23 cellular contexts compared by ENCODE assay signal in the genomic region with DNA sequence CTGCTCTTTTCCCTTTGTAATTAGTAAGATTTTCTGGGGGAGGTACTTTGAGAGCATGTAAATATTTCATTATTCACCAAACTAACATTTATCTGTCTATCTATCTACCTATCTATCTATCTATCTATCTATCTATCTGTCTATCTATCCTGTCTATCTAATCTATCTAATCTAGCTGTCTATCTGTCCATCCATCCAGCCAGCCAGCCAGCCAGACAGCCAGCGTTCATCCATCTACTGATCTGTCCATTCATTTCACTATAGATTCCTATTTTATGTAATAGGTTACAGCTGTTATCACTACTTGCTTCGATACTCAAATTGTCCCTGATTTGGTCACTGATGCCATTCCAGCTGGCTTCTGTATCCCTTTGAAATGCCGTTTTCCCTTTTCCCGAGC.
DNase-seq lines count a peak whose midpoint lies in the region; ATAC-seq, FAIRE-seq and TF ChIP-seq lines count a peak whose summit lies in the region.
"Had no signal": no experiment of that assay in that cellular context is flagged by ENCODE, and none has a peak within 500 bp of the region (broad histone marks: within the 10 kb centered on the region; RNA-seq: fewer than 3 reads in every experiment).

No MANE protein-coding gene starts in this region.

- H3K27me3 ChIP-seq in K562 (ENCODE audit: control insufficient read depth in 2 of 2, insufficient read depth in 2 of 2, low read length in 2 of 2): peaks cover 0 to 34% of the 10 kb centered on the region in 2 experiments; a peak in 3 of 5 replicates
- no peaks in the 10 kb centered on the region for H3K27me3 ChIP-seq in neural cell (ENCODE audit: insufficient read depth, low read depth, low read length)
- H3K27me3 ChIP-seq in CD4-positive, alpha-beta memory T cell (ENCODE audit: insufficient read depth, low read length): peaks cover 3% of the 10 kb centered on the region
- H3K27me3 ChIP-seq: BE2C, BLaER1 had no signal

- H3K36me3 ChIP-seq in K562 (ENCODE audit: control insufficient read depth, insufficient read depth, low read length) (no peaks in the 10 kb centered on the region), neural cell (ENCODE audit: insufficient read depth, low read length) (no peaks in the 10 kb centered on the region)
- no peaks in the 10 kb centered on the region for H3K36me3 ChIP-seq in CD4-positive, alpha-beta memory T cell (ENCODE audit: insufficient read depth, low read length)
- H3K36me3 ChIP-seq: BE2C, BLaER1 had no signal

- H3K27ac ChIP-seq in K562 (ENCODE audit: extremely low read depth, low read depth, low read length) (no peak overlapping the region), neural cell (ENCODE audit: low read length) (peak overlapping the region; percentile 61)
- H3K27ac ChIP-seq in CD4-positive, alpha-beta memory T cell (ENCODE audit: low read depth, low read length): no peak overlapping the region
- H3K27ac ChIP-seq: BLaER1 had no signal

- intact Hi-C loops in K562 (cut with micrococcal nuclease): no loop called here
- intact Hi-C loops in CD4-positive, alpha-beta memory T cell (cut with micrococcal nuclease): no loop called here
- intact Hi-C loops in left colon (cut with DNase I, micrococcal nuclease): no loop called here

- H3K9me3 ChIP-seq in K562 (replicated peaks; ENCODE audit: control insufficient read depth, insufficient read depth, low read depth, low read length) (no peaks in the 10 kb centered on the region), neural cell (ENCODE audit: low read length) (no peaks in the 10 kb centered on the region)
- no peaks in the 10 kb centered on the region for H3K9me3 ChIP-seq in CD4-positive, alpha-beta memory T cell (ENCODE audit: control insufficient read depth in 1 of 2, low read length in 2 of 2)
- H3K9me3 ChIP-seq: BE2C, BLaER1, Caco-2 had no signal

- H3K4me1 ChIP-seq in K562 (replicated peaks in 1 of 2; ENCODE audit: control insufficient read depth in 2 of 2, insufficient read depth in 2 of 2, low read length in 2 of 2): no peaks in the 10 kb centered on the region
- no peaks in the 10 kb centered on the region for H3K4me1 ChIP-seq in CD4-positive, alpha-beta memory T cell (ENCODE audit: insufficient read depth, low read length)
- H3K4me1 ChIP-seq: BE2C, Caco-2 had no signal

- in situ Hi-C loops in K562 (cut with MboI): no loop called here

- no peaks in the 10 kb centered on the region for H3K9me2 ChIP-seq in neural cell (ENCODE audit: insufficient read depth, low read length)

- no TSS peak for BruUV-seq in K562 (replicated peaks; lab: Mats Ljungman, UMichigan)

- no peak for FAIRE-seq in K562 (lab: Jason Lieb, UNC)
- no peak for FAIRE-seq in GM12892 (lab: Jason Lieb, UNC)
- FAIRE-seq: A204.1, D721Med, GM12878, GM19239 had no signal

- H3K4me3 ChIP-seq in K562 (no peak overlapping the region), neural cell (ENCODE audit: low read length) (no peak overlapping the region)
- no peak overlapping the region for H3K4me3 ChIP-seq in CD4-positive, alpha-beta memory T cell (ENCODE audit: low read length in 2 of 2)
- H3K4me3 ChIP-seq: BLaER1, GM12878 had no signal

- no peaks in the 10 kb centered on the region for H3K36me3 Mint-ChIP-seq in CD4-positive, alpha-beta memory T cell
- H3K36me3 Mint-ChIP-seq: CD14-positive monocyte; CD4-positive, CD25-positive, alpha-beta regulatory T cell; CD8-positive, alpha-beta T cell had no signal

- no peak for TF ChIP-seq RAD21 in K562 (CRISPR knock-in tag; conservative IDR thresholded peaks at IDR 0.05 in 1 of 2, IDR thresholded peaks at IDR 0.05 in 1 of 2)
- TF ChIP-seq RAD21 in neural cell (conservative IDR thresholded peaks at IDR 0.05): no peak

- H3K4me3 Mint-ChIP-seq in CD4-positive, alpha-beta memory T cell: no peak overlapping the region
- H3K4me3 Mint-ChIP-seq: CD14-positive monocyte; CD4-positive, CD25-positive, alpha-beta regulatory T cell; CD8-positive, alpha-beta T cell had no signal

- DNase-seq in K562 (ENCODE audit: extremely low read depth in 1 of 4, low spot score in 3 of 4) (no peak), GM12892 (ENCODE audit: insufficient read length) (no peak), left colon (no peak)
- DNase-seq in CD4-positive, alpha-beta memory T cell: no peak
- DNase-seq: 8988T; ACHN; BE2C; C1 segment of cervical spinal cord; Calu3; CD4-positive, CD25-positive, alpha-beta regulatory T cell; CD8-positive, alpha-beta T cell; DMS79; DND-41; EL; GDM1 had no signal

- H3K9me1 ChIP-seq in K562 (ENCODE audit: control insufficient read depth, insufficient read depth, low read length): no peaks in the 10 kb centered on the region

- H2AFZ ChIP-seq in K562 (ENCODE audit: low read depth, low read length): no peak overlapping the region
- H2AFZ ChIP-seq in neural cell (ENCODE audit: low read depth, low read length): no peak overlapping the region

- no peaks in the 10 kb centered on the region for H3K9me3 Mint-ChIP-seq in CD4-positive, alpha-beta memory T cell
- H3K9me3 Mint-ChIP-seq: CD4-positive, CD25-positive, alpha-beta regulatory T cell; CD8-positive, alpha-beta T cell had no signal

- peaks cover 9 to 27% of the 10 kb centered on the region in 2 donors for H3K27me3 Mint-ChIP-seq in CD4-positive, alpha-beta memory T cell
- H3K27me3 Mint-ChIP-seq: CD4-positive, CD25-positive, alpha-beta regulatory T cell had no signal

- H3K9ac ChIP-seq in K562 (ENCODE audit: insufficient read depth in 1 of 2, low read depth in 2 of 2, low read length in 2 of 2): no peak overlapping the region
- no peak overlapping the region for H3K9ac ChIP-seq in neural cell (ENCODE audit: low read length)
- H3K9ac ChIP-seq: BLaER1 had no signal

- WGBS in K562 (ENCODE audit: insufficient coverage, low coverage, missing lambda C conversion rate): 3% methylated on average over 4 of the region's 4 CpGs

- POLR2A ChIA-PET in K562 (lab: Yijun Ruan, JAX): interaction anchor here (0.8 kb wide), 1 partner anchor 15 kb away, joined by 4 read pairs; no protein-coding TSS in a partner anchor
- POLR2A ChIA-PET in CD4-positive, alpha-beta memory T cell (lab: Charles Lee; ENCODE audit: partially characterized antibody): no interaction called here

- no peaks in the 10 kb centered on the region for H4K20me1 ChIP-seq in K562 (replicated peaks; ENCODE audit: control insufficient read depth, insufficient read depth, low read length)
- H4K20me1 ChIP-seq in neural cell (ENCODE audit: insufficient read depth): no peaks in the 10 kb centered on the region
- H4K20me1 ChIP-seq: BLaER1 had no signal

- TF ChIP-seq POLR2A in K562 (conservative IDR thresholded peaks at IDR 0.05) (no peak), GM12892 (IDR thresholded peaks at IDR 0.05; ENCODE audit: low read depth, low read length) (no peak)

- no peaks in the 10 kb centered on the region for H3F3A ChIP-seq in neural cell (ENCODE audit: insufficient read depth, low read length, poor library complexity, severe bottlenecking)

- no peaks in the 10 kb centered on the region for H3K4me1 Mint-ChIP-seq in CD4-positive, alpha-beta memory T cell
- H3K4me1 Mint-ChIP-seq: CD4-positive, CD25-positive, alpha-beta regulatory T cell had no signal

- ATAC-seq in K562: no peak
- ATAC-seq in left colon: no peak
- ATAC-seq: CD8-positive, alpha-beta T cell; GM12878 had no signal

- CTCF ChIA-PET in K562 (lab: Yijun Ruan, JAX; ENCODE audit: low intra/inter-chr PET ratio): no interaction called here
- CTCF ChIA-PET in CD4-positive, alpha-beta memory T cell (lab: Charles Lee; ENCODE audit: partially characterized antibody): no interaction called here

- TF ChIP-seq EP300 in K562 (IDR thresholded peaks at IDR 0.05; ENCODE audit: low read length): no peak
- no peak for TF ChIP-seq EP300 in neural cell (conservative IDR thresholded peaks at IDR 0.05; ENCODE audit: poor library complexity, severe bottlenecking)

- H3K27ac Mint-ChIP-seq in CD4-positive, alpha-beta memory T cell: no peak overlapping the region
- H3K27ac Mint-ChIP-seq: CD4-positive, CD25-positive, alpha-beta regulatory T cell; CD8-positive, alpha-beta T cell had no signal

- no peak overlapping the region for H3K4me2 ChIP-seq in K562 (ENCODE audit: insufficient read depth, low read length)
- no peak overlapping the region for H3K4me2 ChIP-seq in neural cell (ENCODE audit: low read length)

- no peaks in the 10 kb centered on the region for H3K79me2 ChIP-seq in K562 (ENCODE audit: control insufficient read depth, insufficient read depth, low read length)
- H3K79me2 ChIP-seq in neural cell (replicated peaks; ENCODE audit: insufficient read depth, low read length): no peaks in the 10 kb centered on the region

- no peak for TF ChIP-seq CTCF in K562 (IDR thresholded peaks at IDR 0.05 in 2 of 3, conservative IDR thresholded peaks at IDR 0.05 in 1 of 3; ENCODE audit: insufficient read depth in 2 of 3, low read depth in 1 of 3, low read length in 3 of 3)
- TF ChIP-seq CTCF in neural cell (IDR thresholded peaks at IDR 0.05; ENCODE audit: poor library complexity, severe bottlenecking): no peak

TF ChIP-seq in K562, 482 proteins besides CTCF, POLR2A, EP300 and RAD21 (continues in another document):
- TF ChIP-seq, protein P1, sequence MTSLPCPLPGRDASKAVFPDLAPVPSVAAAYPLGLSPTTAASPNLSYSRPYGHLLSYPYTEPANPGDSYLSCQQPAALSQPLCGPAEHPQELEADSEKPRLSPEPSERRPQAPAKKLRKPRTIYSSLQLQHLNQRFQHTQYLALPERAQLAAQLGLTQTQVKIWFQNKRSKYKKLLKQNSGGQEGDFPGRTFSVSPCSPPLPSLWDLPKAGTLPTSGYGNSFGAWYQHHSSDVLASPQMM (CRISPR knock-in tag; IDR thresholded peaks at IDR 0.05): no peak
- TF ChIP-seq XRCC5 (IDR thresholded peaks at IDR 0.05; ENCODE audit: low read depth, low read length) (no peak), DACH1 (IDR thresholded peaks at IDR 0.05; ENCODE audit: partially characterized antibody) (peak; percentile 82), NR4A1 (CRISPR knock-in tag; IDR thresholded peaks at IDR 0.05) (no peak), NR4A1 (tag; IDR thresholded peaks at IDR 0.05) (no peak), ZNF253 (CRISPR knock-in tag; conservative IDR thresholded peaks at IDR 0.05) (no peak)
